ENCODE assay signal across 10 cellular contexts in the genomic region with DNA sequence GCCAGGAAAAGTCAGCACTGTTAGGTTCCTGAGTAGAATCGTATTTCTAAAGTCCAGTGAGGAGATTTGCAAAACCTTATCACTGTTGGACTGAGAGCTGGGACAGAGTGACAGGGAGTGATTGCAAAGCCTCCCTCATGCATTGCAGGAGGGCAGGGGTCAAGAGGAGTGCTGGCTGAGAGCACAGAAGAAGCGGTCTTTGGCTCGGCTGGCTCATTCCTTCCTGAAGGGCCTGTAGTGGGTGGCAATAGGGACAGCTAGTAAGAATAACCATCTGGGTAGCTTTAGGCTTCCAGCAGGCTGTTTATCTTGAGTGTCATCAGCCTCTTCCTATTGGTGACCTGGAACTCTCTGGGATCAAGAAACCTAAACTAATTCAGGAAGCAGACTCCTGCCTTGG. TPM values are rescaled to one million over a fixed set of nuclear protein-coding genes. Genes with fewer than 3 reads are reported as not detected.
DNase-seq lines count a peak whose midpoint lies in the region; ATAC-seq and TF ChIP-seq lines count a peak whose summit lies in the region.
"Had no signal": no experiment of that assay in that cellular context is flagged by ENCODE, and none has a peak within 500 bp of the region (broad histone marks: within the 10 kb centered on the region; RNA-seq: fewer than 3 reads in every experiment).

No MANE protein-coding gene starts in this region.

- peaks cover 91% of the 10 kb centered on the region for H3K36me3 Mint-ChIP-seq in MCF 10A (ENCODE audit: insufficient read depth, unreplicated experiment)
- H3K36me3 Mint-ChIP-seq in naive thymus-derived CD4-positive, alpha-beta T cell = peaks cover 28 to 98% (median 92%) of the 10 kb centered on the region in 5 donors

- intact Hi-C loops in MCF 10A (cut with micrococcal nuclease) = no loop called here
- intact Hi-C loops in breast epithelium (cut with DNase I; ENCODE audit: low total_unique reads) = no loop called here
- intact Hi-C loops in naive thymus-derived CD4-positive, alpha-beta T cell (cut with micrococcal nuclease) = no loop called here
- intact Hi-C loops in vagina (cut with DNase I) = no loop called here

- no peaks in the 10 kb centered on the region for H4K20me1 ChIP-seq in fibroblast of lung (ENCODE audit: control insufficient read depth, extremely low read depth, insufficient read depth, low read length)

- H3K79me2 ChIP-seq in fibroblast of lung (ENCODE audit: control insufficient read depth, insufficient read depth, low read length) = peaks cover 76% of the 10 kb centered on the region

- H3K27me3 ChIP-seq in breast epithelium (no peaks in the 10 kb centered on the region), fibroblast of lung (ENCODE audit: control insufficient read depth, insufficient read depth, low read length) (no peaks in the 10 kb centered on the region), vagina (no peaks in the 10 kb centered on the region)
- H3K27me3 ChIP-seq in naive thymus-derived CD4-positive, alpha-beta T cell (ENCODE audit: control insufficient read depth in 2 of 2, insufficient read depth in 2 of 2, low read length in 2 of 2) = no peaks in the 10 kb centered on the region

- no peak for TF ChIP-seq CTCF in MCF 10A (IDR thresholded peaks at IDR 0.05; ENCODE audit: unreplicated experiment)
- TF ChIP-seq CTCF in breast epithelium (IDR thresholded peaks at IDR 0.05) = no peak
- no peak for TF ChIP-seq CTCF in fibroblast of lung (conservative IDR thresholded peaks at IDR 0.05 in 1 of 2, IDR thresholded peaks at IDR 0.05 in 1 of 2; ENCODE audit: low read depth in 1 of 2, low read length in 2 of 2)
- TF ChIP-seq CTCF in vagina (IDR thresholded peaks at IDR 0.05) = no peak

- CTCF ChIA-PET in MCF 10A (lab: Yijun Ruan, JAX) = interaction anchor here (0.6 to 1.3 kb wide), 3 partner anchors 16 to 196 kb away, joined by 3 to 5 read pairs (median 3); no protein-coding TSS in a partner anchor
- CTCF ChIA-PET in naive thymus-derived CD4-positive, alpha-beta T cell (lab: Charles Lee) = interaction anchor here (0.7 kb wide), 1 partner anchor 1320 kb away, joined by 5 read pairs; no protein-coding TSS in a partner anchor

- H2AFZ ChIP-seq in fibroblast of lung (ENCODE audit: low read length) = no peak overlapping the region

- H3K27ac ChIP-seq in breast epithelium = peak overlapping the region in 1 of 2 donors; percentile 51
- peak overlapping the region; percentile 34 for H3K27ac ChIP-seq in fibroblast of lung (ENCODE audit: insufficient read depth, low read length)
- peak overlapping the region; percentile 0 for H3K27ac ChIP-seq in naive thymus-derived CD4-positive, alpha-beta T cell (ENCODE audit: low read depth, low read length)
- H3K27ac ChIP-seq in vagina = peak overlapping the region; percentile 46
- H3K27ac ChIP-seq: VCaP had no signal

- DNase-seq in MCF 10A (ENCODE audit: unreplicated experiment) (no peak), breast epithelium (ENCODE audit: low spot score in 2 of 2) (no peak), fibroblast of lung (ENCODE audit: low read depth in 2 of 2) (peak; percentile 54 to 74), vagina (ENCODE audit: extremely low spot score in 2 of 2) (no peak), NCI-H1048 (lab: John Stamatoyannopoulos, UW) (no peak)
- DNase-seq in naive thymus-derived CD4-positive, alpha-beta T cell = no peak
- DNase-seq: occipital lobe had no signal

- ATAC-seq in naive thymus-derived CD4-positive, alpha-beta T cell = no peak
- ATAC-seq in GM18867 (IDR thresholded peaks at IDR 0.05; ENCODE audit: unreplicated experiment) (no peak), HG02885 (IDR thresholded peaks at IDR 0.05; ENCODE audit: poor library complexity, unreplicated experiment) (no peak)

- POLR2A ChIA-PET in MCF 10A (lab: Yijun Ruan, JAX) = interaction anchor here (0.5 kb wide), 1 partner anchor 266 kb away, joined by 3 read pairs; no protein-coding TSS in a partner anchor
- POLR2A ChIA-PET in naive thymus-derived CD4-positive, alpha-beta T cell (lab: Charles Lee) = interaction anchor here (1.1 to 2.7 kb wide), 3 partner anchors 9 to 19 kb away, joined by 5 to 14 read pairs (median 9); no protein-coding TSS in a partner anchor

- H3K36me3 ChIP-seq in breast epithelium = no peaks in the 10 kb centered on the region
- H3K36me3 ChIP-seq in fibroblast of lung (ENCODE audit: control insufficient read depth, insufficient read depth, low read length) = peaks cover 17% of the 10 kb centered on the region
- peaks cover 45 to 69% (median 51%) of the 10 kb centered on the region in 3 experiments for H3K36me3 ChIP-seq in naive thymus-derived CD4-positive, alpha-beta T cell (ENCODE audit: control insufficient read depth in 2 of 3, insufficient read depth in 3 of 3, low read length in 3 of 3)
- peaks cover 0 to 46% of the 10 kb centered on the region in 2 donors for H3K36me3 ChIP-seq in vagina

- H3K9ac ChIP-seq in fibroblast of lung (ENCODE audit: insufficient read depth, low read length) = no peak overlapping the region

- H3K9me3 ChIP-seq in breast epithelium (no peaks in the 10 kb centered on the region), fibroblast of lung (ENCODE audit: control insufficient read depth, insufficient read depth, low read depth, low read length) (no peaks in the 10 kb centered on the region), vagina (no peaks in the 10 kb centered on the region)
- no peaks in the 10 kb centered on the region for H3K9me3 ChIP-seq in naive thymus-derived CD4-positive, alpha-beta T cell (ENCODE audit: control insufficient read depth in 2 of 3, low read length in 3 of 3)

- H3K4me3 Mint-ChIP-seq in MCF 10A (ENCODE audit: unreplicated experiment) = no peak overlapping the region
- H3K4me3 Mint-ChIP-seq in naive thymus-derived CD4-positive, alpha-beta T cell = peak overlapping the region in 5 of 10 donors; percentile 8 to 61 (median 24)

- H3K4me3 ChIP-seq in breast epithelium (no peak overlapping the region), fibroblast of lung (replicated peaks in 1 of 4; ENCODE audit: control extremely low read depth in 1 of 4, insufficient read depth in 1 of 4, low read depth in 3 of 4, low read length in 4 of 4) (no peak overlapping the region), vagina (no peak overlapping the region)
- H3K4me3 ChIP-seq in naive thymus-derived CD4-positive, alpha-beta T cell (ENCODE audit: low read length) = no peak overlapping the region

- peak overlapping the region; percentile 64 for H3K4me2 ChIP-seq in fibroblast of lung (ENCODE audit: extremely low read depth, insufficient read depth, low read length)

- peak overlapping the region; percentile 57 for H3K27ac Mint-ChIP-seq in MCF 10A (ENCODE audit: low read depth, unreplicated experiment)
- H3K27ac Mint-ChIP-seq in naive thymus-derived CD4-positive, alpha-beta T cell = peak overlapping the region in 8 of 9 donors; percentile 55 to 89 (median 75)

- no peaks in the 10 kb centered on the region for H3K9me3 Mint-ChIP-seq in MCF 10A (ENCODE audit: unreplicated experiment)
- H3K9me3 Mint-ChIP-seq in naive thymus-derived CD4-positive, alpha-beta T cell = peaks cover 0 to 2% (median 0%) of the 10 kb centered on the region in 11 donors

- no peaks in the 10 kb centered on the region for H3K27me3 Mint-ChIP-seq in MCF 10A (ENCODE audit: insufficient read depth, unreplicated experiment)
- no peaks in the 10 kb centered on the region for H3K27me3 Mint-ChIP-seq in naive thymus-derived CD4-positive, alpha-beta T cell

- no peak for TF ChIP-seq POLR2A in breast epithelium (IDR thresholded peaks at IDR 0.05)
- TF ChIP-seq POLR2A in vagina (IDR thresholded peaks at IDR 0.05) = no peak

- H3K4me1 ChIP-seq in breast epithelium (no peaks in the 10 kb centered on the region), fibroblast of lung (ENCODE audit: control insufficient read depth, extremely low read depth, insufficient read depth, low read length) (peaks cover 30% of the 10 kb centered on the region), vagina (peaks cover 27% of the 10 kb centered on the region)
- H3K4me1 ChIP-seq in naive thymus-derived CD4-positive, alpha-beta T cell (ENCODE audit: control insufficient read depth in 2 of 2, insufficient read depth in 2 of 2, low read length in 2 of 2) = peaks cover 12 to 51% of the 10 kb centered on the region in 2 donors

- no TSS peak for BruUV-seq in MCF 10A (replicated peaks; lab: Mats Ljungman, UMichigan)

- H3K4me1 Mint-ChIP-seq in MCF 10A (ENCODE audit: insufficient read depth, unreplicated experiment) = peaks cover 5% of the 10 kb centered on the region
- peaks cover 37 to 100% (median 97%) of the 10 kb centered on the region in 7 donors for H3K4me1 Mint-ChIP-seq in naive thymus-derived CD4-positive, alpha-beta T cell

RNA-seq across cellular contexts. Expression of a gene that starts 53.4 kb away (rescaled TPM):
- total RNA-seq in MCF 10A (2022) (323 and 446 TPM in 2 replicates), breast epithelium (100 to 1,000 TPM; 255 to 348 (median 269) TPM), fibroblast of lung (446 and 660 TPM in 2 replicates), vagina (869 TPM)
- polyA plus RNA-seq in fibroblast of lung = 980 and 2,078 TPM in 2 replicates
- polyA plus RNA-seq in fibroblast of lung (2012) = 599 and 1,130 TPM in 2 replicates
- 898 and 1,775 TPM in 2 replicates for polyA minus RNA-seq in fibroblast of lung (ENCODE audit: low replicate concordance)
- total RNA-seq in naive thymus-derived CD4-positive, alpha-beta T cell = 1,000 to 10,000 TPM in 1 of 5 experiments, 100 to 1,000 TPM in 4; 369 to 1,223 (median 784) TPM
- 100 to 1,000 TPM; 332 to 372 TPM for polyA plus RNA-seq in naive thymus-derived CD4-positive, alpha-beta T cell

Comparison
In these comparisons a context has a peak if more than half of its experiments do, and no peak if none do; other contexts are left out.
1. DNase-seq: peak in fibroblast of lung (2 of 2); none in MCF 10A (single experiment), breast epithelium (0 of 2), naive thymus-derived CD4-positive, alpha-beta T cell (0 of 9), vagina (0 of 2) and NCI-H1048 (single experiment).